14 cellular contexts compared by ENCODE assay signal in the genomic region with DNA sequence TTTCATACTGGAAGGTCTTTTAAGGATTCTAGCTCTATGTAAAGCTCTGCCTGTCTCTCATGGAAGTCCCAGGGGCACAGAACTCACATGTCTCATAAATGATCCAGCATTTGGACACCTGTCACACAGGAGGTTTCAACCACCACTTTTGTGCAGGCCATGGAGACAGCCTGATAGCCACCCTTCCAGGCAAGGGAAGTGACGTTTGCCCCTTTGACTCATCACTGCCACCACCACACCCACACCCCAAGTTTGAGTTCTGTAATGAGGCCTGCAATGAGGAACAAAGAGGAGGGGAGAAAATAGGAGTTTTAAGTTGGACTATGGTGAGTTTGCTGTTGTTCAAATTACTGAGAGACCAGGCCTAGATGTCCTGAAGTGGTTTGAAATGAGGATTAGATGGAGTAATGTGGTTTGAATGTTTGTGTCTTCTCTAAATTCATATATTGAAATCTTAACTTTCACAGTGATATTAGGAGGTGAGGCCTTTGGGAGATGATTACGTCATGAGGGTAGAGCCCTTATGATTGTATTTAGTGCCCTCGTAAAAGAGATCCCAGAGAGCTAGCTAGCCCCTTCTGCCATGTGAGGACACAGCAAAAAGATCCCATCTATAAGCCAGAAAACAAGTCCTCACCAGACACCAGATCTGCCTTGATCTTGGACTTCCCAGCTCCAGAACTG.
A peak's percentile ranks its signal among the peaks of the same experiment; 100 is the strongest.
DNase-seq lines count a peak whose midpoint lies in the region; ATAC-seq and TF ChIP-seq lines count a peak whose summit lies in the region.
"Had no signal": no experiment of that assay in that cellular context is flagged by ENCODE, and none has a peak within 500 bp of the region (broad histone marks: within the 10 kb centered on the region; RNA-seq: fewer than 3 reads in every experiment).

No MANE protein-coding gene starts in this region.

- DNase-seq in activated CD4-positive, alpha-beta T cell treated with anti-CD3 and anti-CD28 coated beads for 48 hours: peak; percentile 17
- DNase-seq in activated CD4-positive, alpha-beta T cell treated with anti-CD3 and anti-CD28 coated beads for 4 hours: no peak
- DNase-seq in activated T-helper 2 cell treated with anti-CD3 and anti-CD28 coated beads, Interferon-gamma antibody, Interleukin-2, Interleukin-4, amounts not matched to agents 10 μg/mL and 5 μg/mL and 100 μg/mL, durations not matched to agents 14 hours and 24 hours and 36 hours (ENCODE audit: low spot score): no peak
- DNase-seq in heart left ventricle (no peak), foreskin melanocyte (no peak)
- DNase-seq in activated naive CD4-positive, alpha-beta T cell treated with anti-CD3 and anti-CD28 coated beads, Interleukin-2, amount 50 U/mL, for 16 hours: no peak
- DNase-seq: H7; NCI-H1092 treated with DMSO at 0.1 percent for 48 hours; NCI-H446 treated with DMSO at 0.1 percent for 48 hours; stimulated activated CD8-positive, alpha-beta memory T cell treated with anti-CD3 and anti-CD28 coated beads, Interleukin-4, amount 100 ng/mL, for 48 hours had no signal

- H3K4me3 Mint-ChIP-seq in activated T-helper 2 cell treated with anti-CD3 and anti-CD28 coated beads, Interferon-gamma antibody, Interleukin-2, Interleukin-4, amounts not matched to agents 10 μg/mL and 5 μg/mL and 100 μg/mL, durations not matched to agents 14 hours and 24 hours and 36 hours (ENCODE audit: low read depth): no peak overlapping the region

- peak; percentile 64 for ATAC-seq in GM21528 (IDR thresholded peaks at IDR 0.05; ENCODE audit: low FRiP score, unreplicated experiment)
- ATAC-seq in HG03064 (IDR thresholded peaks at IDR 0.05; ENCODE audit: low read depth, unreplicated experiment): peak; percentile 48
- ATAC-seq in heart left ventricle: no peak

- no peak for TF ChIP-seq CTCF in heart left ventricle (IDR thresholded peaks at IDR 0.05)

- peaks cover 6% of the 10 kb centered on the region for H3K9me3 Mint-ChIP-seq in activated T-helper 2 cell treated with anti-CD3 and anti-CD28 coated beads, Interferon-gamma antibody, Interleukin-2, Interleukin-4, amounts not matched to agents 10 μg/mL and 5 μg/mL and 100 μg/mL, durations not matched to agents 14 hours and 24 hours and 36 hours

- no peak overlapping the region for H3K27ac ChIP-seq in heart left ventricle
- H3K27ac ChIP-seq: coronary artery, neutrophil had no signal

- no peaks in the 10 kb centered on the region for H3K4me1 ChIP-seq in heart left ventricle

- no peaks in the 10 kb centered on the region for H3K36me3 Mint-ChIP-seq in activated T-helper 2 cell treated with anti-CD3 and anti-CD28 coated beads, Interferon-gamma antibody, Interleukin-2, Interleukin-4, amounts not matched to agents 10 μg/mL and 5 μg/mL and 100 μg/mL, durations not matched to agents 14 hours and 24 hours and 36 hours (ENCODE audit: low read depth)

- H3K27me3 ChIP-seq in heart left ventricle: no peaks in the 10 kb centered on the region
- H3K27me3 ChIP-seq: neutrophil had no signal

- WGBS in heart left ventricle, 4 donors: 81 to 90% (median 87%) methylated on average over 3 of the region's 3 CpGs

- no peaks in the 10 kb centered on the region for H3K27me3 Mint-ChIP-seq in activated T-helper 2 cell treated with anti-CD3 and anti-CD28 coated beads, Interferon-gamma antibody, Interleukin-2, Interleukin-4, amounts not matched to agents 10 μg/mL and 5 μg/mL and 100 μg/mL, durations not matched to agents 14 hours and 24 hours and 36 hours (ENCODE audit: low read depth)

- H3K27ac Mint-ChIP-seq in activated T-helper 2 cell treated with anti-CD3 and anti-CD28 coated beads, Interferon-gamma antibody, Interleukin-2, Interleukin-4, amounts not matched to agents 10 μg/mL and 5 μg/mL and 100 μg/mL, durations not matched to agents 14 hours and 24 hours and 36 hours: peak overlapping the region; percentile 44

- intact Hi-C loops in activated T-helper 2 cell treated with anti-CD3 and anti-CD28 coated beads, Interferon-gamma antibody, Interleukin-2, Interleukin-4, amounts not matched to agents 10 μg/mL and 5 μg/mL and 100 μg/mL, durations not matched to agents 14 hours and 24 hours and 36 hours (cut with micrococcal nuclease): loop anchor here (1.0 kb wide), 1 partner anchor 106 kb away; no protein-coding TSS in a partner anchor
- intact Hi-C loops in heart left ventricle (cut with DNase I): no loop called here

- no peak overlapping the region for H3K4me3 ChIP-seq in heart left ventricle
- H3K4me3 ChIP-seq: coronary artery had no signal

- no peak for TF ChIP-seq POLR2A in heart left ventricle (IDR thresholded peaks at IDR 0.05)

- H3K4me1 Mint-ChIP-seq in activated T-helper 2 cell treated with anti-CD3 and anti-CD28 coated beads, Interferon-gamma antibody, Interleukin-2, Interleukin-4, amounts not matched to agents 10 μg/mL and 5 μg/mL and 100 μg/mL, durations not matched to agents 14 hours and 24 hours and 36 hours (ENCODE audit: low read depth): no peaks in the 10 kb centered on the region

- H3K36me3 ChIP-seq in heart left ventricle: no peaks in the 10 kb centered on the region
- H3K36me3 ChIP-seq: neutrophil had no signal

- H3K9me3 ChIP-seq in heart left ventricle: peaks cover 0 to 18% (median 0%) of the 10 kb centered on the region in 12 donors
- H3K9me3 ChIP-seq: neutrophil had no signal

Comparison
In these comparisons a context has a peak if more than half of its experiments do, and no peak if none do; other contexts are left out.
1. ATAC-seq: peak in GM21528 (single experiment) and HG03064 (single experiment); none in heart left ventricle (0 of 4).